1 cellular context compared by ENCODE assay signal in the genomic region with DNA sequence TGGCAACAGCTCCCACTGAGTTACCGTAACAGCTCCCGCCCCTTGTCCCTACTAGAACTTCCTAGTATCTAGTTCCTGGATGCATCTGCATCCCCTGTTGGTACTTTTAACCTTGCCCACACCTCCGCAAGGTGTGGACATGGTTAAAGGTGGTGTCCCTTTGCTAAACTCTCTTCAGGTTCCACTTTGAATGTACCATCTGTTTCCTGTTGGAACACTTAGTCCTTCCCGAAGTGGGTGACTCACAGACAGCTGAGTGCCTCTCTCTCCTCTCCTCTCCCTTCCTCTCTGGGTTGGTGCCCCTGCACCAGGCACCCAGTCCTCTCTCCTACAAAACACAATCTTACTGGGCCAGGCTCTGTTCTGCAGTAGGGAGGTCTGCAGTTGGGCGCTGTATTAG.
TF ChIP-seq lines count a peak whose summit lies in the region.

No MANE protein-coding gene starts in this region.

TF ChIP-seq in K562, 482 proteins besides CTCF, POLR2A, EP300 and RAD21 (continued from another document):
- TF ChIP-seq, protein P1, sequence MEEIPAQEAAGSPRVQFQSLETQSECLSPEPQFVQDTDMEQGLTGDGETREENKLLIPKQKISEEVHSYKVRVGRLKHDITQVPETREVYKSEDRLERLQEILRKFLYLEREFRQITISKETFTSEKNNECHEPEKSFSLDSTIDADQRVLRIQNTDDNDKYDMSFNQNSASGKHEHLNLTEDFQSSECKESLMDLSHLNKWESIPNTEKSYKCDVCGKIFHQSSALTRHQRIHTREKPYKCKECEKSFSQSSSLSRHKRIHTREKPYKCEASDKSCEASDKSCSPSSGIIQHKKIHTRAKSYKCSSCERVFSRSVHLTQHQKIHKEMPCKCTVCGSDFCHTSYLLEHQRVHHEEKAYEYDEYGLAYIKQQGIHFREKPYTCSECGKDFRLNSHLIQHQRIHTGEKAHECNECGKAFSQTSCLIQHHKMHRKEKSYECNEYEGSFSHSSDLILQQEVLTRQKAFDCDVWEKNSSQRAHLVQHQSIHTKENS (CRISPR knock-in tag; IDR thresholded peaks at IDR 0.05) = no peak
- no peak for TF ChIP-seq ZNF75A (CRISPR knock-in tag; IDR thresholded peaks at IDR 0.05)
- no peak for TF ChIP-seq ZNF134 (CRISPR knock-in tag; conservative IDR thresholded peaks at IDR 0.05)
- no peak for TF ChIP-seq HMBOX1 (IDR thresholded peaks at IDR 0.05)
- no peak for TF ChIP-seq GATA2 (CRISPR knock-in tag; IDR thresholded peaks at IDR 0.05)
- no peak for TF ChIP-seq ZNF695 (CRISPR knock-in tag; IDR thresholded peaks at IDR 0.05)
- TF ChIP-seq ZNF384 (IDR thresholded peaks at IDR 0.05; ENCODE audit: low read depth, low read length) = no peak
- no peak for TF ChIP-seq CREM (IDR thresholded peaks at IDR 0.05; ENCODE audit: low read depth)
- no peak for TF ChIP-seq CEBPZ (IDR thresholded peaks at IDR 0.05; ENCODE audit: borderline replicate concordance, low read depth, low read length)
- no peak for TF ChIP-seq ZC3H11A (IDR thresholded peaks at IDR 0.05; ENCODE audit: low read depth, low read length)
- no peak for TF ChIP-seq ZNF316 (IDR thresholded peaks at IDR 0.05)
- TF ChIP-seq ZNF311 (CRISPR knock-in tag; IDR thresholded peaks at IDR 0.05) = no peak
- TF ChIP-seq, protein P2, sequence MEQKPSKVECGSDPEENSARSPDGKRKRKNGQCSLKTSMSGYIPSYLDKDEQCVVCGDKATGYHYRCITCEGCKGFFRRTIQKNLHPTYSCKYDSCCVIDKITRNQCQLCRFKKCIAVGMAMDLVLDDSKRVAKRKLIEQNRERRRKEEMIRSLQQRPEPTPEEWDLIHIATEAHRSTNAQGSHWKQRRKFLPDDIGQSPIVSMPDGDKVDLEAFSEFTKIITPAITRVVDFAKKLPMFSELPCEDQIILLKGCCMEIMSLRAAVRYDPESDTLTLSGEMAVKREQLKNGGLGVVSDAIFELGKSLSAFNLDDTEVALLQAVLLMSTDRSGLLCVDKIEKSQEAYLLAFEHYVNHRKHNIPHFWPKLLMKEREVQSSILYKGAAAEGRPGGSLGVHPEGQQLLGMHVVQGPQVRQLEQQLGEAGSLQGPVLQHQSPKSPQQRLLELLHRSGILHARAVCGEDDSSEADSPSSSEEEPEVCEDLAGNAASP (IDR thresholded peaks at IDR 0.05) = no peak
- no peak for TF ChIP-seq PHF8 (IDR thresholded peaks at IDR 0.05; ENCODE audit: borderline replicate concordance, low read length)
